In genomic region chr9:100505564-100506159, GRCh38 we compare ENCODE assay signal across 9 cellular contexts. TPM values are rescaled to one million over a fixed set of nuclear protein-coding genes. Genes with fewer than 3 reads are reported as not detected.
DNase-seq lines count a peak whose midpoint lies in the region; ATAC-seq and TF ChIP-seq lines count a peak whose summit lies in the region.
"Had no signal": no experiment of that assay in that cellular context is flagged by ENCODE, and none has a peak within 500 bp of the region (broad histone marks: within the 10 kb centered on the region; RNA-seq: fewer than 3 reads in every experiment).

No MANE protein-coding gene starts in this region.

- TF ChIP-seq EP300 in stomach (IDR thresholded peaks at IDR 0.05) = no peak

- H3K27me3 ChIP-seq in CD8-positive, alpha-beta T cell (ENCODE audit: insufficient read depth, low read length) = no peaks in the 10 kb centered on the region
- no peaks in the 10 kb centered on the region for H3K27me3 ChIP-seq in dorsolateral prefrontal cortex
- H3K27me3 ChIP-seq in stomach = no peaks in the 10 kb centered on the region

- TF ChIP-seq POLR2A in stomach (IDR thresholded peaks at IDR 0.05) = no peak

- H3K27ac Mint-ChIP-seq in CD8-positive, alpha-beta T cell = no peak overlapping the region
- H3K27ac Mint-ChIP-seq in activated B cell treated with CpG ODN at 0.5 μM for 24 hours = no peak overlapping the region
- H3K27ac Mint-ChIP-seq: activated naive CD4-positive, alpha-beta T cell treated with anti-CD3 and anti-CD28 coated beads, Interleukin-2, amount 50 U/mL, for 24 hours had no signal

- peak; percentile 53 for TF ChIP-seq CTCF in CD8-positive, alpha-beta T cell (IDR thresholded peaks at IDR 0.05)
- no peak for TF ChIP-seq CTCF in activated B cell treated with CpG ODN at 0.5 μM for 24 hours (IDR thresholded peaks at IDR 0.05)
- peak in 53 of 56 donors; percentile 32 to 68 (median 55) for TF ChIP-seq CTCF in dorsolateral prefrontal cortex (IDR thresholded peaks at IDR 0.05 in 54 of 56, conservative IDR thresholded peaks at IDR 0.05 in 2 of 56; ENCODE audit: low read depth in 1 of 56, partially characterized antibody in 56 of 56)
- peak in 4 of 7 experiments; percentile 11 to 62 (median 28) for TF ChIP-seq CTCF in stomach (IDR thresholded peaks at IDR 0.05)

- no peak overlapping the region for H3K27ac ChIP-seq in CD8-positive, alpha-beta T cell (ENCODE audit: low read depth, low read length)
- H3K27ac ChIP-seq in dorsolateral prefrontal cortex (peak overlapping the region in 1 of 59 donors; percentile 25), stomach (no peak overlapping the region)

- intact Hi-C loops in CD8-positive, alpha-beta T cell (cut with DNase I, micrococcal nuclease) = no loop called here
- intact Hi-C loops in activated B cell treated with CpG ODN at 0.5 μM for 24 hours (cut with micrococcal nuclease) (loop anchor here (2.0 kb wide), 1 partner anchor 805 kb away; no protein-coding TSS in a partner anchor), dorsolateral prefrontal cortex (cut with DNase I) (no loop called here), stomach (cut with DNase I; ENCODE audit: low total_unique reads) (no loop called here)

- H3K4me1 Mint-ChIP-seq in CD8-positive, alpha-beta T cell (ENCODE audit: low read depth) = no peaks in the 10 kb centered on the region
- H3K4me1 Mint-ChIP-seq in activated B cell treated with CpG ODN at 0.5 μM for 24 hours = no peaks in the 10 kb centered on the region
- H3K4me1 Mint-ChIP-seq: activated naive CD4-positive, alpha-beta T cell treated with anti-CD3 and anti-CD28 coated beads, Interleukin-2, amount 50 U/mL, for 24 hours had no signal

- H3K27me3 Mint-ChIP-seq in CD8-positive, alpha-beta T cell (ENCODE audit: low read depth) = no peaks in the 10 kb centered on the region
- peaks cover 2% of the 10 kb centered on the region for H3K27me3 Mint-ChIP-seq in activated B cell treated with CpG ODN at 0.5 μM for 24 hours
- H3K27me3 Mint-ChIP-seq: activated naive CD4-positive, alpha-beta T cell treated with anti-CD3 and anti-CD28 coated beads, Interleukin-2, amount 50 U/mL, for 24 hours had no signal

- no peaks in the 10 kb centered on the region for H3K4me1 ChIP-seq in CD8-positive, alpha-beta T cell (ENCODE audit: insufficient read depth, low read length)
- no peaks in the 10 kb centered on the region for H3K4me1 ChIP-seq in stomach

- no peaks in the 10 kb centered on the region for H3K9me3 ChIP-seq in CD8-positive, alpha-beta T cell (ENCODE audit: low read length)
- H3K9me3 ChIP-seq in stomach = no peaks in the 10 kb centered on the region

- H3K4me3 ChIP-seq in CD8-positive, alpha-beta T cell (ENCODE audit: low read depth, low read length) = no peak overlapping the region
- no peak overlapping the region for H3K4me3 ChIP-seq in Jurkat, Clone E6-1 (ENCODE audit: low read length)
- H3K4me3 ChIP-seq in dorsolateral prefrontal cortex (no peak overlapping the region), stomach (no peak overlapping the region)

- no peak for ATAC-seq in CD8-positive, alpha-beta T cell
- peak; percentile 66 for ATAC-seq in GM18870 (IDR thresholded peaks at IDR 0.05; ENCODE audit: unreplicated experiment)
- no peak for ATAC-seq in activated B cell treated with CpG ODN at 0.5 μM for 24 hours (ENCODE audit: low read depth)

- peaks cover 5% of the 10 kb centered on the region for H3K36me3 Mint-ChIP-seq in CD8-positive, alpha-beta T cell
- H3K36me3 Mint-ChIP-seq in activated B cell treated with CpG ODN at 0.5 μM for 24 hours (ENCODE audit: low read depth) = no peaks in the 10 kb centered on the region

- no peaks in the 10 kb centered on the region for H3K36me3 ChIP-seq in CD8-positive, alpha-beta T cell (ENCODE audit: insufficient read depth, low read length)
- H3K36me3 ChIP-seq in stomach = peaks cover 0 to 8% (median 0%) of the 10 kb centered on the region in 4 donors

- peak; percentile 18 to 63 (median 51) for DNase-seq in CD8-positive, alpha-beta T cell
- peak; percentile 54 for DNase-seq in Jurkat, Clone E6-1 (ENCODE audit: low read depth, low spot score)
- DNase-seq in activated B cell treated with CpG ODN at 0.5 μM for 24 hours = peak; percentile 26
- DNase-seq in dorsolateral prefrontal cortex = peak in 5 of 10 donors; percentile 10 to 62 (median 57)
- DNase-seq in mucosa of gallbladder (ENCODE audit: low spot score) = peak; percentile 15
- DNase-seq in stomach = peak; percentile 65
- no peak for DNase-seq in cerebellum (ENCODE audit: low spot score)

- CTCF ChIA-PET in CD8-positive, alpha-beta T cell (lab: Charles Lee) = interaction anchor here (1.1 kb wide), 1 partner anchor 12 kb away, joined by 3 read pairs; no protein-coding TSS in a partner anchor
- CTCF ChIA-PET in activated B cell treated with CpG ODN at 0.5 μM for 24 hours (lab: Charles Lee) = no interaction called here

- H3K4me3 Mint-ChIP-seq in CD8-positive, alpha-beta T cell = no peak overlapping the region
- no peak overlapping the region for H3K4me3 Mint-ChIP-seq in activated B cell treated with CpG ODN at 0.5 μM for 24 hours
- H3K4me3 Mint-ChIP-seq: activated naive CD4-positive, alpha-beta T cell treated with anti-CD3 and anti-CD28 coated beads, Interleukin-2, amount 50 U/mL, for 24 hours had no signal

- 33 to 48% (median 45%) methylated on average over 4 of the region's 4 CpGs for WGBS in stomach, 5 donors

- POLR2A ChIA-PET in CD8-positive, alpha-beta T cell (lab: Charles Lee) = no interaction called here
- POLR2A ChIA-PET in activated B cell treated with CpG ODN at 0.5 μM for 24 hours (lab: Charles Lee) = no interaction called here

- H3K9me3 Mint-ChIP-seq in CD8-positive, alpha-beta T cell = peaks cover 5% of the 10 kb centered on the region
- H3K9me3 Mint-ChIP-seq in activated B cell treated with CpG ODN at 0.5 μM for 24 hours = no peaks in the 10 kb centered on the region

RNA-seq across cellular contexts. Expression of gene TMEFF1, which starts 32.7 kb away (rescaled TPM):
- not detected for total RNA-seq in CD8-positive, alpha-beta T cell
- polyA plus RNA-seq in Jurkat, Clone E6-1 (2012; ENCODE audit: insufficient read depth, insufficient read length) = 5.7 TPM
- 0.29 TPM in 1 of 2 replicates, not detected in the other for total RNA-seq in activated B cell treated with CpG ODN at 0.5 μM for 24 hours
- total RNA-seq in dorsolateral prefrontal cortex = 10 to 100 TPM; 15.9 to 42.8 (median 25.6) TPM
- 0.63 TPM for total RNA-seq in mucosa of gallbladder
- under 1 TPM in 1 of 5 donors, not detected in 4; 0.92 TPM for total RNA-seq in stomach
- under 1 TPM in 1 of 3 donors, not detected in 2; 0.05 TPM for polyA plus RNA-seq in stomach
- total RNA-seq in cerebellum = 38.7 TPM

Comparison
In these comparisons a context has a peak if more than half of its experiments do, and no peak if none do; other contexts are left out.
1. RNA of gene TMEFF1, which starts 32.7 kb away (total RNA-seq): 38.7 TPM in cerebellum (single experiment) and 15.9 to 42.8 TPM in dorsolateral prefrontal cortex; 0.63 TPM in mucosa of gallbladder (single experiment), not detected in CD8-positive, alpha-beta T cell, 0.29 TPM in activated B cell treated with CpG ODN at 0.5 μM for 24 hours and 0.92 TPM in stomach; every median in the first group is over 4 times any median in the second.